ENCODE assay signal across 1 cellular context in genomic region chr11:62508336-62509058, GRCh38.
TF ChIP-seq lines count a peak whose summit lies in the region.

No MANE protein-coding gene starts in this region.

TF ChIP-seq in K562, 482 proteins besides CTCF, POLR2A, EP300 and RAD21 (continued from another document and continues in another):
- TF ChIP-seq ATF3 (IDR thresholded peaks at IDR 0.05) (no peak), ATF3 (CRISPR knock-in tag; conservative IDR thresholded peaks at IDR 0.05) (no peak), RFX1 (IDR thresholded peaks at IDR 0.05) (peak; percentile 58), E2F3 (CRISPR knock-in tag; IDR thresholded peaks at IDR 0.05) (no peak), ZBTB9 (CRISPR knock-in tag; IDR thresholded peaks at IDR 0.05) (no peak), KAT2B (IDR thresholded peaks at IDR 0.05; ENCODE audit: low read depth, low read length) (no peak), PML (IDR thresholded peaks at IDR 0.05; ENCODE audit: low read length) (no peak), GATAD2A (IDR thresholded peaks at IDR 0.05) (0 out of 2 replicates have a peak, but pooled peaks have one; percentile 21), PCBP1 (IDR thresholded peaks at IDR 0.05; ENCODE audit: low read depth, low read length, poor library complexity, severe bottlenecking) (no peak), TEAD4 (IDR thresholded peaks at IDR 0.05; ENCODE audit: low read length) (no peak), TEAD4 (CRISPR knock-in tag; IDR thresholded peaks at IDR 0.05; ENCODE audit: borderline replicate concordance) (no peak), HES1 (IDR thresholded peaks at IDR 0.05; ENCODE audit: low read depth) (no peak), MAFF (IDR thresholded peaks at IDR 0.05; ENCODE audit: low read length) (0 out of 2 replicates have a peak, but pooled peaks have one; percentile 22), LEF1 (IDR thresholded peaks at IDR 0.05) (no peak), RBM34 (IDR thresholded peaks at IDR 0.05; ENCODE audit: borderline replicate concordance, insufficient read depth, low read length) (no peak), MTA3 (IDR thresholded peaks at IDR 0.05; ENCODE audit: borderline replicate concordance) (peak; percentile 49; the same call in 1 of the 2 replicates), VEZF1 (CRISPR knock-in tag; IDR thresholded peaks at IDR 0.05) (no peak), RBFOX2 (IDR thresholded peaks at IDR 0.05; ENCODE audit: low read depth, low read length) (no peak), GABPA (tag; conservative IDR thresholded peaks at IDR 0.05; ENCODE audit: low read depth) (no peak), POLR2G (IDR thresholded peaks at IDR 0.05; ENCODE audit: low read depth, low read length) (no peak), CCNT2 (IDR thresholded peaks at IDR 0.05; ENCODE audit: borderline replicate concordance, extremely low read depth, insufficient read length, low read depth, low read length) (no peak), USF1 (CRISPR knock-in tag; IDR thresholded peaks at IDR 0.05) (no peak), ZNF395 (CRISPR knock-in tag; IDR thresholded peaks at IDR 0.05) (no peak), ZZZ3 (IDR thresholded peaks at IDR 0.05) (no peak), EWSR1 (IDR thresholded peaks at IDR 0.05; ENCODE audit: borderline replicate concordance, low read depth, partially characterized antibody) (no peak), ARID1B (IDR thresholded peaks at IDR 0.05) (peak; percentile 38; the same call in 1 of the 2 replicates), ZC3H4 (CRISPR knock-in tag; IDR thresholded peaks at IDR 0.05; ENCODE audit: borderline replicate concordance) (no peak), GTF2A2 (tag; IDR thresholded peaks at IDR 0.05) (no peak), HNRNPUL1 (IDR thresholded peaks at IDR 0.05; ENCODE audit: low read length) (no peak), ZNF175 (CRISPR knock-in tag; IDR thresholded peaks at IDR 0.05; ENCODE audit: low read depth) (no peak), ZNF561 (CRISPR knock-in tag; conservative IDR thresholded peaks at IDR 0.05) (no peak), ZNF354B (CRISPR knock-in tag; IDR thresholded peaks at IDR 0.05) (no peak), SETDB1 (IDR thresholded peaks at IDR 0.05; ENCODE audit: low read length) (no peak), RB1 (IDR thresholded peaks at IDR 0.05; ENCODE audit: low read depth) (0 out of 2 replicates have a peak, but pooled peaks have one; percentile 13), ZNF592 (IDR thresholded peaks at IDR 0.05) (0 out of 2 replicates have a peak, but pooled peaks have one; percentile 60), ZBTB33 (CRISPR knock-in tag; IDR thresholded peaks at IDR 0.05) (peak; percentile 94), PHB2 (IDR thresholded peaks at IDR 0.05; ENCODE audit: low read depth) (no peak), MAFG (tag; conservative IDR thresholded peaks at IDR 0.05) (0 out of 2 replicates have a peak, but pooled peaks have one; percentile 14), SMARCA4 (IDR thresholded peaks at IDR 0.05) (0 out of 2 replicates have a peak, but pooled peaks have one; percentile 44), TRIM28 (IDR thresholded peaks at IDR 0.05) (no peak), ZKSCAN8 (CRISPR knock-in tag; IDR thresholded peaks at IDR 0.05) (no peak), STAT5A (IDR thresholded peaks at IDR 0.05; ENCODE audit: borderline replicate concordance, low read length) (no peak), PRPF4 (IDR thresholded peaks at IDR 0.05; ENCODE audit: insufficient read depth, low read depth, low read length, poor library complexity, severe bottlenecking) (no peak), RBBP5 (IDR thresholded peaks at IDR 0.05; ENCODE audit: borderline replicate concordance, insufficient read depth, low read length, poor library complexity, severe bottlenecking) (no peak), IRF2 (CRISPR knock-in tag; IDR thresholded peaks at IDR 0.05) (no peak), GTF2B (IDR thresholded peaks at IDR 0.05; ENCODE audit: extremely low read depth, insufficient read length) (no peak), ADNP (tag; IDR thresholded peaks at IDR 0.05) (no peak), E2F8 (IDR thresholded peaks at IDR 0.05; ENCODE audit: low read depth, partially characterized antibody) (no peak), TFE3 (CRISPR knock-in tag; IDR thresholded peaks at IDR 0.05) (no peak), ZNF316 (IDR thresholded peaks at IDR 0.05) (peak; percentile 72), NEUROD1 (IDR thresholded peaks at IDR 0.05; ENCODE audit: borderline replicate concordance, low read depth, low read length, partially characterized antibody) (peak; percentile 8)
